13 cellular contexts compared by ENCODE assay signal in the genomic region with DNA sequence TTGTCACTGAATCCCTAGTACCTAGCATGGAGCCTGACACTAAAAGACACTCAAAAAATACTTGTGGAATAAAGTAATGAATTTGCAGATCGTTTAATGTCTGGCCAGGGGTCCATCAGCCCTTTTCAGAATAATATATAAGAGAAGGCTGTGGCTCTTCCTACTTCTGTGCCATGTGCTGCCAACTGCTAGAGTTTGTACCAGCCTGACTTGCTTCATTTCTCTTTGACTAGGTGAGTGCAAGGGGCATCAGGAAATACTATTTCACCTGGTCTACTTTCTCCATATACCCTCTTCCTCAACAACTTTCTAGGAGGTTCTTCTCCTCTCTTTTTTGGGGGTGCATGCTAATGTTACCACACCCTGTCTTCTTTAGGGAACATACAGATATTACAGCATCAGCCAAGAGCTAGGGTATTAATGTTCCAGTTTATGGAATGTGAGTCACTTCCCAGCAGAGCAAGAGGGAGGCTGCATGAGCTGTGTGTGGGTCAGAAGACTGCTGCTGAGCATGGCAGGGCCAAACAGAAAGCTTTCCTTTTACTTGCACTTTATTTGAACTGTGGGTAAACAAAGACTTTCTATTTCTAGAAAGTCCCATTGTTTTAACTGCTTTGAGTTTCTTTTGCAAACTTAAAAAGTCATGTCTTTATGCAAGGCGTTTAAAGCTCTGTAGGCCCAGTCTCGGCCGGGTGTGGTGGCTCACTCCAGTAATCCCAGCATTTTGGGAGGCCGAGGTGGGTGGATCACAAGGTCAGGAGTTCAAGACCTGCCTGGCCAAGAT.
DNase-seq lines count a peak whose midpoint lies in the region; ATAC-seq, FAIRE-seq and TF ChIP-seq lines count a peak whose summit lies in the region.
"Had no signal": no experiment of that assay in that cellular context is flagged by ENCODE, and none has a peak within 500 bp of the region (broad histone marks: within the 10 kb centered on the region; RNA-seq: fewer than 3 reads in every experiment).

No MANE protein-coding gene starts in this region.

- no peak overlapping the region for H3K4me2 ChIP-seq in A549
- H3K4me2 ChIP-seq in PC-3 (ENCODE audit: low read length): peak overlapping the region; percentile 51
- no peak overlapping the region for H3K4me2 ChIP-seq in mesenchymal stem cell (ENCODE audit: low read length, poor library complexity, severe bottlenecking)

- TF ChIP-seq CTCF in A549 (IDR thresholded peaks at IDR 0.05) (no peak), PC-3 (conservative IDR thresholded peaks at IDR 0.05; ENCODE audit: low read depth, low read length) (no peak)

- H2BK120ac ChIP-seq in mesenchymal stem cell (ENCODE audit: low read depth, low read length): no peak overlapping the region

- H2AFZ ChIP-seq in PC-3 (ENCODE audit: low read length): peak overlapping the region; percentile 54
- H2AFZ ChIP-seq in mesenchymal stem cell (ENCODE audit: low read depth, low read length): no peak overlapping the region

- H3K4ac ChIP-seq in mesenchymal stem cell (ENCODE audit: low read depth in 1 of 2, low read length in 2 of 2): no peak overlapping the region

- no peak overlapping the region for H3K27ac ChIP-seq in A549
- H3K27ac ChIP-seq in PC-3 (ENCODE audit: low read length): peak overlapping the region; percentile 90
- peak overlapping the region; percentile 38 to 59 for H3K27ac ChIP-seq in esophagus (ENCODE audit: low read depth in 2 of 2, low read length in 1 of 2)
- peak overlapping the region; percentile 35 for H3K27ac ChIP-seq in mesenchymal stem cell (ENCODE audit: low read length, poor library complexity, severe bottlenecking)
- H3K27ac ChIP-seq in naive thymus-derived CD4-positive, alpha-beta T cell (ENCODE audit: low read depth, low read length): no peak overlapping the region
- H3K27ac ChIP-seq: spleen had no signal

- no peak for TF ChIP-seq RAD21 in A549 (conservative IDR thresholded peaks at IDR 0.05 in 1 of 2, IDR thresholded peaks at IDR 0.05 in 1 of 2)

- H2AK5ac ChIP-seq in mesenchymal stem cell (ENCODE audit: low read length, severe bottlenecking): no peak overlapping the region

- H3K9me3 Mint-ChIP-seq in naive thymus-derived CD4-positive, alpha-beta T cell: peaks cover 0 to 2% (median 0%) of the 10 kb centered on the region in 11 donors
- H3K9me3 Mint-ChIP-seq in activated T-cell treated with anti-CD3 and anti-CD28 coated beads, Interleukin-2, amount 50 U/mL, for 4 hours: no peaks in the 10 kb centered on the region

- H3K9me2 ChIP-seq in PC-3 (replicated peaks; ENCODE audit: low read length): no peaks in the 10 kb centered on the region

- CTCF ChIA-PET in A549 (lab: Yijun Ruan, JAX) (no interaction called here), PC-3 (lab: Charles Lee) (interaction anchor here (0.7 to 1.2 kb wide), 2 partner anchors 191 to 864 kb away, joined by 3 to 4 read pairs; no protein-coding TSS in a partner anchor)
- CTCF ChIA-PET in naive thymus-derived CD4-positive, alpha-beta T cell (lab: Charles Lee): no interaction called here

- H3K4me3 Mint-ChIP-seq in naive thymus-derived CD4-positive, alpha-beta T cell: no peak overlapping the region
- H3K4me3 Mint-ChIP-seq in activated T-cell treated with anti-CD3 and anti-CD28 coated beads, Interleukin-2, amount 50 U/mL, for 4 hours: no peak overlapping the region
- H3K4me3 Mint-ChIP-seq: activated naive CD8-positive, alpha-beta T cell had no signal

- ATAC-seq in A549: peak; percentile 51 to 73; a peak in 3 of 6 replicates
- peak; percentile 100 for ATAC-seq in PC-3
- no peak for ATAC-seq in naive thymus-derived CD4-positive, alpha-beta T cell
- no peak for ATAC-seq in HG02840 (IDR thresholded peaks at IDR 0.05; ENCODE audit: low FRiP score, unreplicated experiment)
- no peak for ATAC-seq in GM21717 (IDR thresholded peaks at IDR 0.05; ENCODE audit: unreplicated experiment)
- no peak for ATAC-seq in activated T-cell treated with anti-CD3 and anti-CD28 coated beads, Interleukin-2, amount 50 U/mL, for 4 hours

- no peak for TF ChIP-seq POLR2A in A549 (IDR thresholded peaks at IDR 0.05; ENCODE audit: low read length)

- FAIRE-seq in A549 (lab: Jason Lieb, UNC): no peak
- FAIRE-seq: A204.1, H1 had no signal

- no peak overlapping the region for H4K8ac ChIP-seq in mesenchymal stem cell (ENCODE audit: low read length)

- no peaks in the 10 kb centered on the region for H3K79me2 ChIP-seq in PC-3 (ENCODE audit: low read length)

- POLR2A ChIA-PET in A549 (lab: Yijun Ruan, JAX): interaction anchor here (1.1 kb wide), 1 partner anchor 68 kb away, joined by 4 read pairs; no protein-coding TSS in a partner anchor
- POLR2A ChIA-PET in PC-3 (lab: Charles Lee; ENCODE audit: unreplicated experiment): no interaction called here
- POLR2A ChIA-PET in naive thymus-derived CD4-positive, alpha-beta T cell (lab: Charles Lee): no interaction called here

- H3K4me1 Mint-ChIP-seq in naive thymus-derived CD4-positive, alpha-beta T cell: no peaks in the 10 kb centered on the region
- no peaks in the 10 kb centered on the region for H3K4me1 Mint-ChIP-seq in activated T-cell treated with anti-CD3 and anti-CD28 coated beads, Interleukin-2, amount 50 U/mL, for 4 hours (ENCODE audit: low read depth)

- no peak overlapping the region for H4K91ac ChIP-seq in mesenchymal stem cell (ENCODE audit: low read length)

- DNase-seq in A549 (ENCODE audit: low read depth in 1 of 2, low spot score in 1 of 2) (peak in 1 of 2 experiments; percentile 25), PC-3 (peak; percentile 82), mesenchymal stem cell (peak; percentile 76)
- no peak for DNase-seq in naive thymus-derived CD4-positive, alpha-beta T cell
- DNase-seq in activated T-cell treated with anti-CD3 and anti-CD28 coated beads, Interleukin-2, amount 50 U/mL, for 4 hours: no peak
- DNase-seq: NCI-H446 treated with DMSO at 0.1 percent for 48 hours, spleen had no signal

- intact Hi-C loops in PC-3 (cut with micrococcal nuclease): loop anchor here (2.0 to 5.0 kb wide), 3 partner anchors 171 to 378 kb away; no protein-coding TSS in a partner anchor
- intact Hi-C loops in naive thymus-derived CD4-positive, alpha-beta T cell (cut with micrococcal nuclease): no loop called here

- peak overlapping the region; percentile 53 for H3K9ac ChIP-seq in PC-3 (ENCODE audit: low read length)
- H3K9ac ChIP-seq in mesenchymal stem cell (ENCODE audit: low read length): peak overlapping the region; percentile 76

- H3K18ac ChIP-seq in mesenchymal stem cell (ENCODE audit: low read depth in 1 of 2, low read length in 2 of 2): no peak overlapping the region

- no peaks in the 10 kb centered on the region for H3K36me3 ChIP-seq in PC-3 (ENCODE audit: low read depth, low read length)
- H3K36me3 ChIP-seq in esophagus (ENCODE audit: control insufficient read depth in 2 of 2, insufficient read depth in 2 of 2, low read length in 1 of 2): no peaks in the 10 kb centered on the region
- peaks cover 0 to 48% of the 10 kb centered on the region in 2 experiments for H3K36me3 ChIP-seq in mesenchymal stem cell (ENCODE audit: control insufficient read depth in 1 of 2, insufficient read depth in 2 of 2, low read depth in 1 of 2, low read length in 2 of 2)
- H3K36me3 ChIP-seq in naive thymus-derived CD4-positive, alpha-beta T cell (ENCODE audit: control insufficient read depth in 2 of 3, insufficient read depth in 3 of 3, low read length in 3 of 3): no peaks in the 10 kb centered on the region
- H3K36me3 ChIP-seq: spleen had no signal

- H4K20me1 ChIP-seq in PC-3 (ENCODE audit: low read length): no peaks in the 10 kb centered on the region

- H3K4me3 ChIP-seq in A549 (no peak overlapping the region), PC-3 (ENCODE audit: low read length) (no peak overlapping the region), esophagus (ENCODE audit: low read depth in 1 of 2, low read length in 2 of 2) (no peak overlapping the region), mesenchymal stem cell (ENCODE audit: insufficient read depth in 1 of 2, low read depth in 1 of 2, low read length in 2 of 2) (peak overlapping the region in 1 of 2 experiments; percentile 9)
- no peak overlapping the region for H3K4me3 ChIP-seq in naive thymus-derived CD4-positive, alpha-beta T cell (ENCODE audit: low read length)
- H3K4me3 ChIP-seq: spleen had no signal

- H3K14ac ChIP-seq in mesenchymal stem cell (ENCODE audit: low read length in 2 of 2): no peak overlapping the region

- peaks cover 4% of the 10 kb centered on the region for H3F3A ChIP-seq in PC-3 (ENCODE audit: low read length, unreplicated experiment)

- H2BK15ac ChIP-seq in mesenchymal stem cell (ENCODE audit: low read depth, poor library complexity, severe bottlenecking): no peak overlapping the region

- TF ChIP-seq EP300 in A549 (IDR thresholded peaks at IDR 0.05): no peak

- H3K36me3 Mint-ChIP-seq in naive thymus-derived CD4-positive, alpha-beta T cell: no peaks in the 10 kb centered on the region
- H3K36me3 Mint-ChIP-seq in activated T-cell treated with anti-CD3 and anti-CD28 coated beads, Interleukin-2, amount 50 U/mL, for 4 hours (ENCODE audit: insufficient read depth): no peaks in the 10 kb centered on the region
- H3K36me3 Mint-ChIP-seq: activated naive CD8-positive, alpha-beta T cell had no signal

- H3K27ac Mint-ChIP-seq in naive thymus-derived CD4-positive, alpha-beta T cell: no peak overlapping the region
- H3K27ac Mint-ChIP-seq: activated naive CD8-positive, alpha-beta T cell had no signal

- H2BK5ac ChIP-seq in mesenchymal stem cell (ENCODE audit: low read depth, low read length, poor library complexity, severe bottlenecking): no peak overlapping the region

- H3K27me3 Mint-ChIP-seq in naive thymus-derived CD4-positive, alpha-beta T cell: peaks cover 0 to 24% (median 0%) of the 10 kb centered on the region in 5 donors
- H3K27me3 Mint-ChIP-seq in activated T-cell treated with anti-CD3 and anti-CD28 coated beads, Interleukin-2, amount 50 U/mL, for 4 hours (ENCODE audit: low read depth): no peaks in the 10 kb centered on the region

- no TSS peak for BruUV-seq in PC-3 (replicated peaks; lab: Mats Ljungman, UMichigan)

- H2BK12ac ChIP-seq in mesenchymal stem cell (ENCODE audit: low read length in 2 of 2): no peak overlapping the region

- 4% methylated on average over 5 of the region's 5 CpGs for WGBS in A549 (ENCODE audit: missing lambda C conversion rate)
- WGBS in esophagus, 2 donors: 36 to 38% methylated on average over 5 of the region's 5 CpGs
- 81% methylated on average over 5 of the region's 5 CpGs for WGBS in mesenchymal stem cell

- no peaks in the 10 kb centered on the region for H3K27me3 ChIP-seq in PC-3 (ENCODE audit: low read length)
- no peaks in the 10 kb centered on the region for H3K27me3 ChIP-seq in esophagus (ENCODE audit: control insufficient read depth in 1 of 2, insufficient read depth in 2 of 2, low read length in 2 of 2)
- H3K27me3 ChIP-seq in mesenchymal stem cell (ENCODE audit: control insufficient read depth in 1 of 2, insufficient read depth in 1 of 2, low read length in 2 of 2): no peaks in the 10 kb centered on the region
- H3K27me3 ChIP-seq in naive thymus-derived CD4-positive, alpha-beta T cell (ENCODE audit: control insufficient read depth in 2 of 2, insufficient read depth in 2 of 2, low read length in 2 of 2): no peaks in the 10 kb centered on the region
- H3K27me3 ChIP-seq: spleen had no signal

- no peak overlapping the region for H3K23ac ChIP-seq in mesenchymal stem cell (ENCODE audit: low read length in 2 of 2)

- no peaks in the 10 kb centered on the region for H3K9me3 ChIP-seq in A549
- H3K9me3 ChIP-seq in PC-3 (ENCODE audit: low read length): no peaks in the 10 kb centered on the region
- H3K9me3 ChIP-seq in esophagus (ENCODE audit: control insufficient read depth in 2 of 2, insufficient read depth in 1 of 2, low read depth in 1 of 2, low read length in 1 of 2): no peaks in the 10 kb centered on the region
- H3K9me3 ChIP-seq in mesenchymal stem cell (ENCODE audit: control insufficient read depth, low read length): no peaks in the 10 kb centered on the region
- no peaks in the 10 kb centered on the region for H3K9me3 ChIP-seq in naive thymus-derived CD4-positive, alpha-beta T cell (ENCODE audit: control insufficient read depth in 2 of 3, low read length in 3 of 3)
- H3K9me3 ChIP-seq: spleen had no signal

- H3K4me1 ChIP-seq in A549 (no peaks in the 10 kb centered on the region), PC-3 (ENCODE audit: insufficient read depth, low read length) (peaks cover 18% of the 10 kb centered on the region), esophagus (ENCODE audit: control insufficient read depth in 2 of 2, insufficient read depth in 2 of 2, low read length in 1 of 2) (no peaks in the 10 kb centered on the region), mesenchymal stem cell (ENCODE audit: control insufficient read depth, insufficient read depth, low read depth, low read length) (peaks cover 3% of the 10 kb centered on the region)
- no peaks in the 10 kb centered on the region for H3K4me1 ChIP-seq in naive thymus-derived CD4-positive, alpha-beta T cell (ENCODE audit: control insufficient read depth in 2 of 2, insufficient read depth in 2 of 2, low read length in 2 of 2)
- H3K4me1 ChIP-seq: spleen had no signal

- H3K79me1 ChIP-seq in mesenchymal stem cell (replicated peaks; ENCODE audit: low read length, poor library complexity, severe bottlenecking): no peaks in the 10 kb centered on the region

Comparison
In these comparisons a context has a peak if more than half of its experiments do, and no peak if none do; other contexts are left out.
1. ATAC-seq: peak in A549 (2 of 2) and PC-3 (single experiment); none in naive thymus-derived CD4-positive, alpha-beta T cell (single experiment), HG02840 (single experiment), GM21717 (single experiment) and activated T-cell treated with anti-CD3 and anti-CD28 coated beads, Interleukin-2, amount 50 U/mL, for 4 hours (0 of 2).
2. DNase-seq: peak in PC-3 (single experiment) and mesenchymal stem cell (single experiment); none in naive thymus-derived CD4-positive, alpha-beta T cell (0 of 9) and activated T-cell treated with anti-CD3 and anti-CD28 coated beads, Interleukin-2, amount 50 U/mL, for 4 hours (single experiment).
3. H3K27ac ChIP-seq: peak in PC-3 (single experiment), esophagus (2 of 2) and mesenchymal stem cell (single experiment); none in A549 (0 of 2) and naive thymus-derived CD4-positive, alpha-beta T cell (single experiment).